In the genomic region with DNA sequence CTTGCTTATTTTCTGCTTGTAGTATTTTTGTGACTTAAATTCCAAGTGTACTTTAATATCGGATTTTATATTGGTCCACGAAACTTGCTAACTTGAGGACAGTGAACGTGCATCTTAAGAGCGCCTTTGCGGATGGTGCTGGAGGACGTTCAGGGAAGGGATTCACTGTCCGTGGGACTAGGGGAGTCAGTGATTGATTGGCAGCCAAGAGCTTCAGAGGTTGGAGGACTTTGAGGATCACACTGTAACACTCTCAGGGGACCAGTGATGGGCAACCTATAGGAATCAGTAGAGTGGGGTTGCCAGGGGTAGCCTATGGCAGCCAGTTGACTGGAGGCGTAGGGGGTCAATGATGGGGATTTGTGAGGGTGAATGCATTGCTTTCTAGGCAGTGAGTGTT, we compare ENCODE assay signal across 8 cellular contexts. TPM values are rescaled to one million over a fixed set of nuclear protein-coding genes. Genes with fewer than 3 reads are reported as not detected.
DNase-seq lines count a peak whose midpoint lies in the region; ATAC-seq, FAIRE-seq and TF ChIP-seq lines count a peak whose summit lies in the region.

No MANE protein-coding gene starts in this region.

- H3K27me3 Mint-ChIP-seq in activated naive CD4-positive, alpha-beta T cell treated with anti-CD3 and anti-CD28 coated beads, Interleukin-2, amount 50 U/mL, for 24 hours, result peaks cover under 1% of the 10 kb centered on the region

- H3K4me1 ChIP-seq in body of pancreas, result peaks cover 18% of the 10 kb centered on the region
- H3K4me1 ChIP-seq in lung (ENCODE audit: control insufficient read depth in 2 of 2, insufficient read depth in 2 of 2, low read length in 2 of 2), result peaks cover 9 to 11% of the 10 kb centered on the region in 2 donors
- peaks cover 18% of the 10 kb centered on the region for H3K4me1 ChIP-seq in upper lobe of right lung

- intact Hi-C loops in body of pancreas (cut with DNase I), result no loop called here
- intact Hi-C loops in upper lobe of right lung (cut with DNase I), result no loop called here

- DNase-seq in activated naive CD4-positive, alpha-beta T cell treated with Interleukin-2 at 50 U/mL for 16 hours, result no peak
- no peak for DNase-seq in body of pancreas
- DNase-seq in lung (ENCODE audit: low spot score), result no peak
- DNase-seq in upper lobe of right lung, result no peak
- no peak for DNase-seq in HTR-8/SVneo (ENCODE audit: insufficient read length, low spot score)
- no peak for DNase-seq in H54 (ENCODE audit: insufficient read length, low spot score)
- DNase-seq in cortex of kidney (lab: John Stamatoyannopoulos, UW), result no peak

- ATAC-seq in body of pancreas (no peak), lung (ENCODE audit: insufficient read depth, low FRiP score) (no peak), upper lobe of right lung (no peak)

- no peaks in the 10 kb centered on the region for H3K27me3 ChIP-seq in body of pancreas
- no peaks in the 10 kb centered on the region for H3K27me3 ChIP-seq in lung (ENCODE audit: control insufficient read depth, insufficient read depth)
- no peaks in the 10 kb centered on the region for H3K27me3 ChIP-seq in upper lobe of right lung

- TF ChIP-seq CTCF in body of pancreas (IDR thresholded peaks at IDR 0.05) (no peak), lung (IDR thresholded peaks at IDR 0.05; ENCODE audit: control extremely low read depth, extremely low read depth) (no peak), upper lobe of right lung (IDR thresholded peaks at IDR 0.05) (no peak)

- H3K27ac Mint-ChIP-seq in activated naive CD4-positive, alpha-beta T cell treated with anti-CD3 and anti-CD28 coated beads, Interleukin-2, amount 50 U/mL, for 24 hours, result peak overlapping the region; percentile 96

- 3 to 4% methylated on average over 8 of the region's 8 CpGs for WGBS in body of pancreas, 2 donors
- WGBS in lung, 2 donors, result 6 to 9% methylated on average over 8 of the region's 8 CpGs

- no peaks in the 10 kb centered on the region for H3K36me3 ChIP-seq in body of pancreas (replicated peaks in 1 of 2; ENCODE audit: insufficient read depth in 1 of 2, low read depth in 2 of 2)
- H3K36me3 ChIP-seq in lung (ENCODE audit: control insufficient read depth in 2 of 2, insufficient read depth in 2 of 2, low read length in 2 of 2), result peaks cover 0 to 6% of the 10 kb centered on the region in 2 donors
- peaks cover 28% of the 10 kb centered on the region for H3K36me3 ChIP-seq in upper lobe of right lung

- TF ChIP-seq POLR2A in body of pancreas (IDR thresholded peaks at IDR 0.05), result no peak
- no peak for TF ChIP-seq POLR2A in H54 (IDR thresholded peaks at IDR 0.05; ENCODE audit: low read depth, low read length)

- H3K9me3 Mint-ChIP-seq in activated naive CD4-positive, alpha-beta T cell treated with anti-CD3 and anti-CD28 coated beads, Interleukin-2, amount 50 U/mL, for 24 hours, result no peaks in the 10 kb centered on the region

- H3K27ac ChIP-seq in body of pancreas (peak overlapping the region in 3 of 4 donors; percentile 28 to 66 (median 41)), lung (ENCODE audit: low read depth in 1 of 2, low read length in 1 of 2) (no peak overlapping the region), upper lobe of right lung (peak overlapping the region; percentile 56)

- H3K4me3 ChIP-seq in body of pancreas, result peak overlapping the region; percentile 28 to 88
- H3K4me3 ChIP-seq in lung, result peak overlapping the region; percentile 73
- H3K4me3 ChIP-seq in upper lobe of right lung, result peak overlapping the region; percentile 74

- H3K9me3 ChIP-seq in body of pancreas (no peaks in the 10 kb centered on the region), lung (ENCODE audit: control insufficient read depth in 2 of 2, insufficient read depth in 1 of 2, low read length in 1 of 2) (no peaks in the 10 kb centered on the region), upper lobe of right lung (no peaks in the 10 kb centered on the region)

- FAIRE-seq in HTR-8/SVneo (lab: Jason Lieb, UNC) (no peak), H54 (lab: Jason Lieb, UNC) (no peak)

- H3K36me3 Mint-ChIP-seq in activated naive CD4-positive, alpha-beta T cell treated with anti-CD3 and anti-CD28 coated beads, Interleukin-2, amount 50 U/mL, for 24 hours, result peaks cover 18% of the 10 kb centered on the region

- peak overlapping the region; percentile 99 for H3K4me3 Mint-ChIP-seq in activated naive CD4-positive, alpha-beta T cell treated with anti-CD3 and anti-CD28 coated beads, Interleukin-2, amount 50 U/mL, for 24 hours

- H3K4me1 Mint-ChIP-seq in activated naive CD4-positive, alpha-beta T cell treated with anti-CD3 and anti-CD28 coated beads, Interleukin-2, amount 50 U/mL, for 24 hours, result peaks cover 36% of the 10 kb centered on the region

RNA-seq across cellular contexts. Expression of gene ZNF175, which starts 0.5 kb away (rescaled TPM):
- total RNA-seq in body of pancreas (1 to 10 TPM; 4.3 to 5.2 TPM), lung (10 to 100 TPM in 1 of 2 donors, 1 to 10 TPM in 1; 8.4 to 11.4 TPM), upper lobe of right lung (13.8 TPM)
- polyA plus RNA-seq in lung, result 1 to 10 TPM; 2.5 to 3.3 TPM

RNA-seq across cellular contexts. Expression of gene SIGLEC6, which starts 40.1 kb away (rescaled TPM):
- under 1 TPM in 1 of 2 donors, not detected in 1; 0.26 TPM for total RNA-seq in body of pancreas
- 1 to 10 TPM in 1 of 2 donors, under 1 TPM in 1; 0.23 to 5.3 TPM for total RNA-seq in lung
- polyA plus RNA-seq in lung, result under 1 TPM; 0.37 to 0.53 TPM
- total RNA-seq in upper lobe of right lung, result 9.4 TPM

RNA-seq across cellular contexts. Expression of gene SIGLEC5, which starts 58.6 kb away (rescaled TPM):
- under 1 TPM in 1 of 2 donors, not detected in 1; 0.52 TPM for total RNA-seq in body of pancreas
- 1 to 10 TPM; 1.6 to 2.2 TPM for total RNA-seq in lung
- not detected for polyA plus RNA-seq in lung
- 0.90 TPM for total RNA-seq in upper lobe of right lung

Comparison
In these comparisons a context has a peak if more than half of its experiments do, and no peak if none do; other contexts are left out.
1. H3K27ac ChIP-seq: peak in body of pancreas (3 of 4) and upper lobe of right lung (single experiment); none in lung (0 of 2).
2. Peak in every context shown above with its lines, with median percentiles within 50 percentile points of each other: H3K4me3 ChIP-seq.